ENCODE assay signal across 8 cellular contexts in the genomic region with DNA sequence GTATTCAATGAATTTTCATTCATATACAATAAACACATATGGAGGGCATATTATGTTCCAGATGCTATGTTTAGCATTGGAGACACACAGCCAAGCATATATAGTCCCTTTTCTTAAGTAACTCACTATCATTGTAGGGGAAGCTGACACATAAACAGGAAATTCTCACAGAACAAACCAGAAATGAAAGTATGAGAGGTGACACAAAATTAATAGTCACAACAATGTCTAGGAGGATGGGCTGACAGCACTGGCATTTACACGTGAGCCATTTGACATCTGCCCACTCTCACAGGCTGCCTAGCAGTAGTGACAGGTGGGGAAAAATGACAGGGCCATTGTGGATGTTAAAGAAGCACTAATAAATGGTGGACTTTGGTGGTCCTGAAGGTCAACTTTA. TPM values are rescaled to one million over a fixed set of nuclear protein-coding genes. Genes with fewer than 3 reads are reported as not detected.
DNase-seq lines count a peak whose midpoint lies in the region; ATAC-seq and TF ChIP-seq lines count a peak whose summit lies in the region.

No MANE protein-coding gene starts in this region.

- peak overlapping the region; percentile 95 for H3K4me3 Mint-ChIP-seq in activated naive CD4-positive, alpha-beta T cell treated with anti-CD3 and anti-CD28 coated beads, Interleukin-2, amount 10 ng/mL, durations not matched to agents 7 days and 5 days
- H3K4me3 Mint-ChIP-seq in naive thymus-derived CD4-positive, alpha-beta T cell = peak overlapping the region; percentile 93 to 99 (median 96)
- no peak overlapping the region for H3K4me3 Mint-ChIP-seq in WTC11

- H3K4me1 ChIP-seq in heart right ventricle (peaks cover 0 to 32% (median 26%) of the 10 kb centered on the region in 9 donors), uterus (peaks cover 4 to 6% of the 10 kb centered on the region in 2 donors)
- H3K4me1 ChIP-seq in naive thymus-derived CD4-positive, alpha-beta T cell (ENCODE audit: control insufficient read depth in 2 of 2, insufficient read depth in 2 of 2, low read length in 2 of 2) = peaks cover 39 to 40% of the 10 kb centered on the region in 2 donors

- no peak for DNase-seq in heart right ventricle
- DNase-seq in left cardiac atrium = no peak
- peak; percentile 54 for DNase-seq in activated naive CD4-positive, alpha-beta T cell treated with anti-CD3 and anti-CD28 coated beads, Interleukin-2, amount 10 ng/mL, durations not matched to agents 7 days and 5 days
- peak in 7 of 9 donors; percentile 51 to 74 (median 67) for DNase-seq in naive thymus-derived CD4-positive, alpha-beta T cell
- no peak for DNase-seq in uterus
- no peak for DNase-seq in WTC11 (ENCODE audit: low spot score)
- DNase-seq in NCI-H1436 treated with DMSO at 0.1 percent for 48 hours (lab: John Stamatoyannopoulos, UW) = no peak

- TF ChIP-seq POLR2A in uterus (IDR thresholded peaks at IDR 0.05) = no peak

- H3K27ac ChIP-seq in heart right ventricle (peak overlapping the region in 7 of 10 donors; percentile 11 to 99 (median 98)), uterus (peak overlapping the region; percentile 99)
- peak overlapping the region; percentile 100 for H3K27ac ChIP-seq in naive thymus-derived CD4-positive, alpha-beta T cell (ENCODE audit: low read depth, low read length)

- CTCF ChIA-PET in activated naive CD4-positive, alpha-beta T cell treated with anti-CD3 and anti-CD28 coated beads, Interleukin-2, amount 10 ng/mL, durations not matched to agents 7 days and 5 days (lab: Charles Lee) = interaction anchor here (0.9 kb wide), 1 partner anchor 34 kb away, joined by 3 read pairs; no protein-coding TSS in a partner anchor
- CTCF ChIA-PET in naive thymus-derived CD4-positive, alpha-beta T cell (lab: Charles Lee) = interaction anchor here (2.7 kb wide), 1 partner anchor 39 kb away, joined by 29 read pairs; a partner anchor contains a TSS
- CTCF ChIA-PET in WTC11 (lab: Charles Lee) = no interaction called here

- no peaks in the 10 kb centered on the region for H3K9me3 ChIP-seq in heart right ventricle
- H3K9me3 ChIP-seq in naive thymus-derived CD4-positive, alpha-beta T cell (ENCODE audit: control insufficient read depth in 2 of 3, low read length in 3 of 3) = no peaks in the 10 kb centered on the region
- no peaks in the 10 kb centered on the region for H3K9me3 ChIP-seq in uterus

- H3K36me3 ChIP-seq in heart right ventricle (no peaks in the 10 kb centered on the region), uterus (no peaks in the 10 kb centered on the region)
- H3K36me3 ChIP-seq in naive thymus-derived CD4-positive, alpha-beta T cell (ENCODE audit: control insufficient read depth in 2 of 3, insufficient read depth in 3 of 3, low read length in 3 of 3) = peaks cover 0 to 11% (median 0%) of the 10 kb centered on the region in 3 experiments

- H3K27me3 ChIP-seq in heart right ventricle (no peaks in the 10 kb centered on the region), uterus (no peaks in the 10 kb centered on the region)
- no peaks in the 10 kb centered on the region for H3K27me3 ChIP-seq in naive thymus-derived CD4-positive, alpha-beta T cell (ENCODE audit: control insufficient read depth in 2 of 2, insufficient read depth in 2 of 2, low read length in 2 of 2)

- no peaks in the 10 kb centered on the region for H3K9me3 Mint-ChIP-seq in activated naive CD4-positive, alpha-beta T cell treated with anti-CD3 and anti-CD28 coated beads, Interleukin-2, amount 10 ng/mL, durations not matched to agents 7 days and 5 days
- H3K9me3 Mint-ChIP-seq in naive thymus-derived CD4-positive, alpha-beta T cell = peaks cover 0 to 11% (median 0%) of the 10 kb centered on the region in 11 donors
- no peaks in the 10 kb centered on the region for H3K9me3 Mint-ChIP-seq in WTC11

- POLR2A ChIA-PET in naive thymus-derived CD4-positive, alpha-beta T cell (lab: Charles Lee) = interaction anchor here (1.2 to 6.4 kb wide), 7 partner anchors 8 to 40 kb away, joined by 4 to 531 read pairs (median 22); a partner anchor contains a TSS
- POLR2A ChIA-PET in WTC11 (lab: Charles Lee) = no interaction called here

- no peak for TF ChIP-seq CTCF in heart right ventricle (IDR thresholded peaks at IDR 0.05)
- no peak for TF ChIP-seq CTCF in uterus (IDR thresholded peaks at IDR 0.05)
- no peak for TF ChIP-seq CTCF in WTC11 (IDR thresholded peaks at IDR 0.05)

- peak overlapping the region in 2 of 10 donors; percentile 85 to 94 for H3K4me3 ChIP-seq in heart right ventricle
- H3K4me3 ChIP-seq in naive thymus-derived CD4-positive, alpha-beta T cell (ENCODE audit: low read length) = peak overlapping the region; percentile 93
- no peak overlapping the region for H3K4me3 ChIP-seq in uterus

- peaks cover 18% of the 10 kb centered on the region for H3K36me3 Mint-ChIP-seq in activated naive CD4-positive, alpha-beta T cell treated with anti-CD3 and anti-CD28 coated beads, Interleukin-2, amount 10 ng/mL, durations not matched to agents 7 days and 5 days
- H3K36me3 Mint-ChIP-seq in naive thymus-derived CD4-positive, alpha-beta T cell = peaks cover 0 to 21% (median 8%) of the 10 kb centered on the region in 5 donors
- no peaks in the 10 kb centered on the region for H3K36me3 Mint-ChIP-seq in WTC11

- ATAC-seq in heart right ventricle = no peak
- ATAC-seq in left cardiac atrium = no peak
- peak; percentile 10 for ATAC-seq in naive thymus-derived CD4-positive, alpha-beta T cell
- no peak for ATAC-seq in GM21381 (IDR thresholded peaks at IDR 0.05; ENCODE audit: unreplicated experiment)
- no peak for ATAC-seq in WTC11

- H3K4me1 Mint-ChIP-seq in activated naive CD4-positive, alpha-beta T cell treated with anti-CD3 and anti-CD28 coated beads, Interleukin-2, amount 10 ng/mL, durations not matched to agents 7 days and 5 days = peaks cover 41% of the 10 kb centered on the region
- H3K4me1 Mint-ChIP-seq in naive thymus-derived CD4-positive, alpha-beta T cell = peaks cover 30 to 69% (median 54%) of the 10 kb centered on the region in 7 donors
- H3K4me1 Mint-ChIP-seq in WTC11 = peaks cover 14% of the 10 kb centered on the region

- intact Hi-C loops in heart right ventricle (cut with DNase I) (loop anchor here in 3 of 10 donors (1.0 to 2.0 kb wide), 2 partner anchors 35 to 41 kb away; a partner anchor contains a TSS), left cardiac atrium (cut with DNase I) (loop anchor here in 1 of 2 donors (2.0 kb wide), 1 partner anchor 39 kb away; no protein-coding TSS in a partner anchor), uterus (cut with DNase I; ENCODE audit: low total_unique reads) (no loop called here)
- intact Hi-C loops in naive thymus-derived CD4-positive, alpha-beta T cell (cut with micrococcal nuclease) = loop anchor here (1.0 to 10.0 kb wide), 10 partner anchors 13 to 1607 kb away; a partner anchor contains a TSS

- H3K27ac Mint-ChIP-seq in activated naive CD4-positive, alpha-beta T cell treated with anti-CD3 and anti-CD28 coated beads, Interleukin-2, amount 10 ng/mL, durations not matched to agents 7 days and 5 days = peak overlapping the region; percentile 100
- peak overlapping the region; percentile 88 to 100 (median 99) for H3K27ac Mint-ChIP-seq in naive thymus-derived CD4-positive, alpha-beta T cell
- H3K27ac Mint-ChIP-seq in WTC11 = no peak overlapping the region

- peaks cover 4% of the 10 kb centered on the region for H3K27me3 Mint-ChIP-seq in activated naive CD4-positive, alpha-beta T cell treated with anti-CD3 and anti-CD28 coated beads, Interleukin-2, amount 10 ng/mL, durations not matched to agents 7 days and 5 days
- peaks cover 0 to 2% (median 0%) of the 10 kb centered on the region in 5 donors for H3K27me3 Mint-ChIP-seq in naive thymus-derived CD4-positive, alpha-beta T cell
- H3K27me3 Mint-ChIP-seq in WTC11 (ENCODE audit: low read depth) = peaks cover 9% of the 10 kb centered on the region

- 53 to 68% methylated on average over 1 of the region's 1 CpG for WGBS in heart right ventricle, 2 donors

TF ChIP-seq in WTC11, 78 proteins besides CTCF, POLR2A, EP300 and RAD21 (continues in another document):
- TF ChIP-seq, protein P1, sequence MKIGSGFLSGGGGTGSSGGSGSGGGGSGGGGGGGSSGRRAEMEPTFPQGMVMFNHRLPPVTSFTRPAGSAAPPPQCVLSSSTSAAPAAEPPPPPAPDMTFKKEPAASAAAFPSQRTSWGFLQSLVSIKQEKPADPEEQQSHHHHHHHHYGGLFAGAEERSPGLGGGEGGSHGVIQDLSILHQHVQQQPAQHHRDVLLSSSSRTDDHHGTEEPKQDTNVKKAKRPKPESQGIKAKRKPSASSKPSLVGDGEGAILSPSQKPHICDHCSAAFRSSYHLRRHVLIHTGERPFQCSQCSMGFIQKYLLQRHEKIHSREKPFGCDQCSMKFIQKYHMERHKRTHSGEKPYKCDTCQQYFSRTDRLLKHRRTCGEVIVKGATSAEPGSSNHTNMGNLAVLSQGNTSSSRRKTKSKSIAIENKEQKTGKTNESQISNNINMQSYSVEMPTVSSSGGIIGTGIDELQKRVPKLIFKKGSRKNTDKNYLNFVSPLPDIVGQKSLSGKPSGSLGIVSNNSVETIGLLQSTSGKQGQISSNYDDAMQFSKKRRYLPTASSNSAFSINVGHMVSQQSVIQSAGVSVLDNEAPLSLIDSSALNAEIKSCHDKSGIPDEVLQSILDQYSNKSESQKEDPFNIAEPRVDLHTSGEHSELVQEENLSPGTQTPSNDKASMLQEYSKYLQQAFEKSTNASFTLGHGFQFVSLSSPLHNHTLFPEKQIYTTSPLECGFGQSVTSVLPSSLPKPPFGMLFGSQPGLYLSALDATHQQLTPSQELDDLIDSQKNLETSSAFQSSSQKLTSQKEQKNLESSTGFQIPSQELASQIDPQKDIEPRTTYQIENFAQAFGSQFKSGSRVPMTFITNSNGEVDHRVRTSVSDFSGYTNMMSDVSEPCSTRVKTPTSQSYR (CRISPR knock-in tag; IDR thresholded peaks at IDR 0.05) = no peak
- TF ChIP-seq SMAD3 (CRISPR knock-in tag; IDR thresholded peaks at IDR 0.05; ENCODE audit: borderline replicate concordance) (no peak), GTF2I (CRISPR knock-in tag; conservative IDR thresholded peaks at IDR 0.05) (no peak), GRHL2 (CRISPR knock-in tag; IDR thresholded peaks at IDR 0.05; ENCODE audit: insufficient replicate concordance, severe bottlenecking) (no peak)

RNA-seq across cellular contexts. Expression of a gene that starts 2.6 kb away (rescaled TPM):
- 10 to 100 TPM; 13.8 to 32.2 (median 23.4) TPM for total RNA-seq in heart right ventricle
- 1 to 10 TPM; 3.2 to 3.5 TPM for polyA plus RNA-seq in heart right ventricle
- 10 to 100 TPM; 24.1 to 26.0 TPM for total RNA-seq in left cardiac atrium
- 100 to 1,000 TPM; 111 to 212 (median 143) TPM for total RNA-seq in naive thymus-derived CD4-positive, alpha-beta T cell
- polyA plus RNA-seq in naive thymus-derived CD4-positive, alpha-beta T cell = 10 to 100 TPM; 50.5 to 52.3 TPM
- 10 to 100 TPM in 3 of 4 donors, 1 to 10 TPM in 1; 6.7 to 63.2 (median 45.9) TPM for total RNA-seq in uterus
- 19.5 to 21.6 TPM (median 20.1 TPM) in 3 replicates for total RNA-seq in WTC11 (2021)

RNA-seq across cellular contexts. Expression of a gene that starts 40.9 kb away (rescaled TPM):
- total RNA-seq in heart right ventricle (10 to 100 TPM; 29.1 to 57.6 (median 46.7) TPM), left cardiac atrium (10 to 100 TPM; 32.8 to 41.9 TPM), uterus (10 to 100 TPM; 15.1 to 75.9 (median 34.8) TPM), WTC11 (2021) (24.3 to 27.9 TPM (median 25.7 TPM) in 3 replicates)
- polyA plus RNA-seq in heart right ventricle = 10 to 100 TPM; 30.7 to 46.2 TPM
- total RNA-seq in naive thymus-derived CD4-positive, alpha-beta T cell = 10 to 100 TPM; 13.0 to 37.9 (median 17.8) TPM
- 10 to 100 TPM; 29.1 to 36.2 TPM for polyA plus RNA-seq in naive thymus-derived CD4-positive, alpha-beta T cell

Comparison
In these comparisons a context has a peak if more than half of its experiments do, and no peak if none do; other contexts are left out.
1. DNase-seq: peak in activated naive CD4-positive, alpha-beta T cell treated with anti-CD3 and anti-CD28 coated beads, Interleukin-2, amount 10 ng/mL, durations not matched to agents 7 days and 5 days (single experiment) and naive thymus-derived CD4-positive, alpha-beta T cell (7 of 9); none in heart right ventricle (0 of 2), left cardiac atrium (single experiment), uterus (0 of 2), WTC11 (single experiment) and NCI-H1436 treated with DMSO at 0.1 percent for 48 hours (single experiment).
2. Peak in every context shown above with its lines, with median percentiles within 50 percentile points of each other: H3K27ac ChIP-seq.